In the genomic region with DNA sequence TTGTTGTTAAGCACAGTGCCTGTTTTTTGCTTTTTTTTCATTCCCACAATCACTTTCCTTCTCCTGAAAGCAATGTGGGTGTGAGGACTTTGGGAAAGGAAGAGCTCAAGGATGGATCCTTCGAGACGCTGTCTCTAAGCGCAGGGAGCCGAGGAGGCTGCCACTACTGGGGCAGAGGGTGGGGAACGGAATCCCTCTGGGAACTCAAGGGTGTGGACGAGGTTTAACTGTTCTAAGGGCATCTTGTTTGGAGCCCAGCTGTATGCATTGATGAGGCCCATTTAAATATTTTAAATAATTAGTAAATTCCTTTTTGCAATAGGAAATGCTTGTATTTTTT, we compare ENCODE assay signal across 14 cellular contexts.
DNase-seq lines count a peak whose midpoint lies in the region; ATAC-seq and TF ChIP-seq lines count a peak whose summit lies in the region.
"Had no signal": no experiment of that assay in that cellular context is flagged by ENCODE, and none has a peak within 500 bp of the region (broad histone marks: within the 10 kb centered on the region; RNA-seq: fewer than 3 reads in every experiment).

No MANE protein-coding gene starts in this region.

- H3K27me3 Mint-ChIP-seq in naive thymus-derived CD4-positive, alpha-beta T cell: peaks cover 0 to 8% (median 0%) of the 10 kb centered on the region in 5 donors
- H3K27me3 Mint-ChIP-seq in activated T-cell treated with anti-CD3 and anti-CD28 coated beads, Interleukin-2, amount 50 U/mL, for 24 hours: no peaks in the 10 kb centered on the region
- H3K27me3 Mint-ChIP-seq: activated naive CD8-positive, alpha-beta T cell treated with anti-CD3 and anti-CD28 coated beads for 36 hours; naive B cell had no signal

- H3K27ac ChIP-seq in coronary artery (peak overlapping the region; percentile 54 to 91), thymus (ENCODE audit: low read depth) (peak overlapping the region; percentile 46)
- H3K27ac ChIP-seq in naive thymus-derived CD4-positive, alpha-beta T cell (ENCODE audit: low read depth, low read length): no peak overlapping the region

- no peaks in the 10 kb centered on the region for H3K27me3 ChIP-seq in H7 (ENCODE audit: control insufficient read depth, insufficient read depth, low read length)
- no peaks in the 10 kb centered on the region for H3K27me3 ChIP-seq in naive thymus-derived CD4-positive, alpha-beta T cell (ENCODE audit: control insufficient read depth in 2 of 2, insufficient read depth in 2 of 2, low read length in 2 of 2)
- H3K27me3 ChIP-seq in thymus (ENCODE audit: control insufficient read depth, insufficient read depth): no peaks in the 10 kb centered on the region

- peaks cover 0 to 58% of the 10 kb centered on the region in 2 donors for H3K4me1 ChIP-seq in naive thymus-derived CD4-positive, alpha-beta T cell (ENCODE audit: control insufficient read depth in 2 of 2, insufficient read depth in 2 of 2, low read length in 2 of 2)
- H3K4me1 ChIP-seq in thymus (ENCODE audit: control insufficient read depth, insufficient read depth, low read length): peaks cover 59% of the 10 kb centered on the region

- H3K27ac Mint-ChIP-seq in naive thymus-derived CD4-positive, alpha-beta T cell: peak overlapping the region in 8 of 9 donors; percentile 5 to 100 (median 76)
- H3K27ac Mint-ChIP-seq in activated T-cell treated with anti-CD3 and anti-CD28 coated beads, Interleukin-2, amount 50 U/mL, for 24 hours: no peak overlapping the region

- H3K4me3 ChIP-seq in H7 (ENCODE audit: insufficient read depth, low read depth, low read length): no peak overlapping the region
- H3K4me3 ChIP-seq in coronary artery: no peak overlapping the region
- H3K4me3 ChIP-seq in naive thymus-derived CD4-positive, alpha-beta T cell (ENCODE audit: low read length): no peak overlapping the region
- H3K4me3 ChIP-seq in thymus (ENCODE audit: low read length): no peak overlapping the region

- H3K9me3 Mint-ChIP-seq in naive thymus-derived CD4-positive, alpha-beta T cell: peaks cover 0 to 4% (median 0%) of the 10 kb centered on the region in 11 donors
- no peaks in the 10 kb centered on the region for H3K9me3 Mint-ChIP-seq in activated T-cell treated with anti-CD3 and anti-CD28 coated beads, Interleukin-2, amount 50 U/mL, for 24 hours
- H3K9me3 Mint-ChIP-seq: activated naive CD8-positive, alpha-beta T cell treated with anti-CD3 and anti-CD28 coated beads for 36 hours; activated T-cell treated with anti-CD3 and anti-CD28 coated beads, Interleukin-2, amount 50 U/mL, for 4 hours; naive B cell had no signal

- POLR2A ChIA-PET in naive thymus-derived CD4-positive, alpha-beta T cell (lab: Charles Lee): interaction anchor here (1.2 to 7.5 kb wide), 5 partner anchors 9 to 20 kb away, joined by 4 to 71 read pairs (median 22); no protein-coding TSS in a partner anchor

- TF ChIP-seq CTCF in coronary artery (IDR thresholded peaks at IDR 0.05): no peak

- H3K36me3 ChIP-seq in H7 (replicated peaks; ENCODE audit: control insufficient read depth, insufficient read depth, low read length) (no peaks in the 10 kb centered on the region), thymus (ENCODE audit: control insufficient read depth, insufficient read depth) (no peaks in the 10 kb centered on the region)
- H3K36me3 ChIP-seq in naive thymus-derived CD4-positive, alpha-beta T cell (ENCODE audit: control insufficient read depth in 2 of 3, insufficient read depth in 3 of 3, low read length in 3 of 3): no peaks in the 10 kb centered on the region

- peaks cover 10 to 93% (median 71%) of the 10 kb centered on the region in 7 donors for H3K4me1 Mint-ChIP-seq in naive thymus-derived CD4-positive, alpha-beta T cell
- H3K4me1 Mint-ChIP-seq in activated T-cell treated with anti-CD3 and anti-CD28 coated beads, Interleukin-2, amount 50 U/mL, for 24 hours (ENCODE audit: low read depth): peaks cover 65% of the 10 kb centered on the region

- CTCF ChIA-PET in naive thymus-derived CD4-positive, alpha-beta T cell (lab: Charles Lee): interaction anchor here (1.0 to 1.5 kb wide), 2 partner anchors 11 to 263 kb away, joined by 3 to 7 read pairs; no protein-coding TSS in a partner anchor

- DNase-seq in H7: peak; percentile 27
- DNase-seq in coronary artery (ENCODE audit: low spot score): no peak
- DNase-seq in naive thymus-derived CD4-positive, alpha-beta T cell: no peak
- no peak for DNase-seq in activated T-cell treated with anti-CD3 and anti-CD28 coated beads, Interleukin-2, amount 50 U/mL, for 24 hours
- no peak for DNase-seq in AG20443 (ENCODE audit: low spot score)
- DNase-seq in NCI-H748 (lab: John Stamatoyannopoulos, UW; ENCODE audit: unreplicated experiment): no peak
- DNase-seq: activated naive CD8-positive, alpha-beta T cell treated with anti-CD3 and anti-CD28 coated beads for 36 hours; activated T-cell treated with anti-CD3 and anti-CD28 coated beads, Interleukin-2, amount 50 U/mL, for 4 hours; DMS53; naive B cell; NCI-H1048; NCI-H2081 treated with DMSO at 0.1 percent for 48 hours had no signal

- intact Hi-C loops in naive thymus-derived CD4-positive, alpha-beta T cell (cut with micrococcal nuclease): loop anchor here in 1 of 2 donors (5.0 kb wide), 1 partner anchor 34 kb away; no protein-coding TSS in a partner anchor

- H3K9me3 ChIP-seq in naive thymus-derived CD4-positive, alpha-beta T cell (ENCODE audit: control insufficient read depth in 2 of 3, low read length in 3 of 3): no peaks in the 10 kb centered on the region
- H3K9me3 ChIP-seq in thymus (ENCODE audit: control insufficient read depth): no peaks in the 10 kb centered on the region

- no peaks in the 10 kb centered on the region for H3K36me3 Mint-ChIP-seq in naive thymus-derived CD4-positive, alpha-beta T cell
- H3K36me3 Mint-ChIP-seq in activated T-cell treated with anti-CD3 and anti-CD28 coated beads, Interleukin-2, amount 50 U/mL, for 24 hours (ENCODE audit: low read depth): no peaks in the 10 kb centered on the region
- H3K36me3 Mint-ChIP-seq: activated naive CD8-positive, alpha-beta T cell treated with anti-CD3 and anti-CD28 coated beads for 36 hours; naive B cell had no signal

- no peak for ATAC-seq in naive thymus-derived CD4-positive, alpha-beta T cell
- ATAC-seq: left lobe of liver had no signal

- 97% methylated on average over 6 of the region's 6 CpGs for WGBS in thymus

- H3K4me3 Mint-ChIP-seq in naive thymus-derived CD4-positive, alpha-beta T cell: no peak overlapping the region
- no peak overlapping the region for H3K4me3 Mint-ChIP-seq in activated T-cell treated with anti-CD3 and anti-CD28 coated beads, Interleukin-2, amount 50 U/mL, for 24 hours
- H3K4me3 Mint-ChIP-seq: activated naive CD8-positive, alpha-beta T cell treated with anti-CD3 and anti-CD28 coated beads for 36 hours; activated T-cell treated with anti-CD3 and anti-CD28 coated beads, Interleukin-2, amount 50 U/mL, for 4 hours; naive B cell had no signal
